21 cellular contexts compared by ENCODE assay signal in genomic region chr2:217715484-217715883, GRCh38.
DNase-seq lines count a peak whose midpoint lies in the region; ATAC-seq, FAIRE-seq and TF ChIP-seq lines count a peak whose summit lies in the region.
"Had no signal": no experiment of that assay in that cellular context is flagged by ENCODE, and none has a peak within 500 bp of the region (broad histone marks: within the 10 kb centered on the region; RNA-seq: fewer than 3 reads in every experiment).

No MANE protein-coding gene starts in this region.

- no peak for FAIRE-seq in pancreas (lab: Jason Lieb, UNC)
- FAIRE-seq: RCC 7860 had no signal

- H3K9me3 ChIP-seq in ascending aorta (no peaks in the 10 kb centered on the region), pancreas (no peaks in the 10 kb centered on the region), mammary epithelial cell (replicated peaks; ENCODE audit: insufficient read depth, low read length) (no peaks in the 10 kb centered on the region)
- H3K9me3 ChIP-seq: SJSA1 had no signal

- no peak for ATAC-seq in pancreas

- H3K79me2 ChIP-seq in mammary epithelial cell (ENCODE audit: insufficient read depth, low read length) = no peaks in the 10 kb centered on the region

- no peak overlapping the region for H3K4me3 Mint-ChIP-seq in HFFc6
- H3K4me3 Mint-ChIP-seq: CD4-positive, alpha-beta T cell had no signal

- no peaks in the 10 kb centered on the region; the same call in none of the 2 replicates for H3K27me3 Mint-ChIP-seq in HFFc6 (ENCODE audit: insufficient read depth)
- H3K27me3 Mint-ChIP-seq: CD4-positive, alpha-beta T cell had no signal

- no peak overlapping the region for H3K27ac Mint-ChIP-seq in HFFc6
- H3K27ac Mint-ChIP-seq: CD4-positive, alpha-beta T cell had no signal

- DNase-seq in HFFc6 = no peak
- no peak for DNase-seq in ascending aorta (ENCODE audit: low spot score in 2 of 2)
- DNase-seq in substantia nigra (lab: John Stamatoyannopoulos, UW) = no peak
- no peak for DNase-seq in pancreas
- no peak for DNase-seq in mammary epithelial cell
- DNase-seq in hippocampal formation (lab: John Stamatoyannopoulos, UW) = no peak
- DNase-seq: CD4-positive, alpha-beta T cell; COR-L47; DMS 273 treated with DMSO at 0.1 percent for 48 hours; DMS79 treated with DMSO at 0.1 percent for 48 hours; HCEC 1CT; NCI-H1105 treated with DMSO at 0.1 percent for 48 hours; NCI-H1694; NCI-H2081; NCI-H2171; NCI-H345; NCI-H524 treated with DMSO at 0.1 percent for 48 hours; NCI-H82 had no signal

- H3K36me3 ChIP-seq in ascending aorta (peaks cover 19 to 37% of the 10 kb centered on the region in 2 donors), pancreas (no peaks in the 10 kb centered on the region), mammary epithelial cell (ENCODE audit: insufficient read depth, low read length) (no peaks in the 10 kb centered on the region)
- H3K36me3 ChIP-seq: SJSA1 had no signal

- H3K9ac ChIP-seq in mammary epithelial cell (ENCODE audit: insufficient read depth, low read length) = no peak overlapping the region

- no peaks in the 10 kb centered on the region for H3K9me3 Mint-ChIP-seq in HFFc6
- H3K9me3 Mint-ChIP-seq: CD4-positive, alpha-beta T cell had no signal

- WGBS in pancreas, 2 donors = 86 to 100% methylated on average over 1 of the region's 1 CpG
- 100% methylated on average over 1 of the region's 1 CpG for WGBS in mammary epithelial cell (ENCODE audit: low coverage, missing lambda C conversion rate)

- H2AFZ ChIP-seq in mammary epithelial cell (ENCODE audit: low read depth, low read length) = no peak overlapping the region

- in situ Hi-C loops in mammary epithelial cell (cut with MboI; ENCODE audit: low sequenced_read_pairs in 2 of 2) = loop anchor here (10.0 to 25.0 kb wide), 5 partner anchors 201 to 1203 kb away; partner anchors contain the start of gene IGFBP5 (in 2 of the 2)

- H3K27me3 ChIP-seq in ascending aorta (no peaks in the 10 kb centered on the region), layer of hippocampus (ENCODE audit: control insufficient read depth, insufficient read depth, low read length) (no peaks in the 10 kb centered on the region), pancreas (no peaks in the 10 kb centered on the region), mammary epithelial cell (ENCODE audit: insufficient read depth, low read length) (no peaks in the 10 kb centered on the region)
- H3K27me3 ChIP-seq: SJSA1 had no signal

- BruUV-seq in mammary epithelial cell (replicated peaks; lab: Mats Ljungman, UMichigan) = no TSS peak

- H3K36me3 Mint-ChIP-seq in HFFc6 (ENCODE audit: low read depth) = peaks cover 10% of the 10 kb centered on the region

- no peaks in the 10 kb centered on the region for H4K20me1 ChIP-seq in mammary epithelial cell (ENCODE audit: insufficient read depth, low read length)

- dilution Hi-C loops in mammary epithelial cell (cut with HindIII; ENCODE audit: low sequenced_read_pairs) = loop anchor here (10.0 to 25.0 kb wide), 2 partner anchors 59 to 1028 kb away; partner anchors contain the start of gene IGFBP5

- CTCF ChIA-PET in mammary epithelial cell (lab: Charles Lee; ENCODE audit: low non-redundant PET) = no interaction called here

- intact Hi-C loops in ascending aorta (cut with DNase I) (loop anchor here (2.0 to 10.0 kb wide), 2 partner anchors 39 to 551 kb away; no protein-coding TSS in a partner anchor), pancreas (cut with DNase I) (loop anchor here in 1 of 3 donors (10.0 kb wide), 1 partner anchor 1021 kb away; the partner anchor contains the start of gene IGFBP5), mammary epithelial cell (cut with micrococcal nuclease) (no loop called here)

- H3K27ac ChIP-seq in ascending aorta (peak overlapping the region; percentile 60 to 69), layer of hippocampus (ENCODE audit: low read depth, low read length) (peak overlapping the region; percentile 16), substantia nigra (ENCODE audit: low read depth, low read length, poor library complexity, severe bottlenecking) (peak overlapping the region; percentile 95), pancreas (no peak overlapping the region), mammary epithelial cell (ENCODE audit: insufficient read depth, low read depth, low read length) (no peak overlapping the region)
- H3K27ac ChIP-seq: SJSA1 had no signal

- H3K4me1 ChIP-seq in ascending aorta (peaks cover 0 to 15% of the 10 kb centered on the region in 2 donors), pancreas (no peaks in the 10 kb centered on the region), mammary epithelial cell (ENCODE audit: insufficient read depth, low read length) (peaks cover 17% of the 10 kb centered on the region)

- H3K4me1 Mint-ChIP-seq in HFFc6 (ENCODE audit: low read depth) = peaks cover 34% of the 10 kb centered on the region

- H3K4me3 ChIP-seq in ascending aorta (no peak overlapping the region), pancreas (no peak overlapping the region), mammary epithelial cell (replicated peaks in 1 of 3; ENCODE audit: insufficient read depth in 1 of 3, low read depth in 2 of 3, low read length in 3 of 3) (no peak overlapping the region)
- H3K4me3 ChIP-seq: SJSA1 had no signal

- peak; percentile 3; the same call in 1 of the 2 replicates for TF ChIP-seq CTCF in HFFc6 (IDR thresholded peaks at IDR 0.05)
- TF ChIP-seq CTCF in ascending aorta (IDR thresholded peaks at IDR 0.05) = no peak
- TF ChIP-seq CTCF in pancreas (IDR thresholded peaks at IDR 0.05) = no peak
- no peak for TF ChIP-seq CTCF in mammary epithelial cell (conservative IDR thresholded peaks at IDR 0.05 in 1 of 2, IDR thresholded peaks at IDR 0.05 in 1 of 2; ENCODE audit: extremely low read depth in 1 of 2, insufficient read depth in 1 of 2, low read depth in 1 of 2, low read length in 2 of 2)

- no peak overlapping the region for H3K4me2 ChIP-seq in mammary epithelial cell (ENCODE audit: insufficient read depth, low read depth, low read length)

Comparison
In these comparisons a context has a peak if more than half of its experiments do, and no peak if none do; other contexts are left out.
1. H3K27ac ChIP-seq: peak in ascending aorta (2 of 2), layer of hippocampus (single experiment) and substantia nigra (single experiment); none in pancreas (0 of 4) and mammary epithelial cell (single experiment).